8 cellular contexts compared by ENCODE assay signal in genomic region chr7:128937271-128937646, GRCh38. TPM values are rescaled to one million over a fixed set of nuclear protein-coding genes. Genes with fewer than 3 reads are reported as not detected.
DNase-seq lines count a peak whose midpoint lies in the region; ATAC-seq, FAIRE-seq and TF ChIP-seq lines count a peak whose summit lies in the region.

No MANE protein-coding gene starts in this region.

- no peak for FAIRE-seq in bronchial epithelial cell (lab: Jason Lieb, UNC)

- H3K4me3 ChIP-seq in CD4-positive, CD25-positive, alpha-beta regulatory T cell (ENCODE audit: low read depth, low read length), result peak overlapping the region; percentile 13
- H3K4me3 ChIP-seq in bronchial epithelial cell (ENCODE audit: low read depth, low read length), result peak overlapping the region; percentile 64

- H3K27me3 Mint-ChIP-seq in CD4-positive, CD25-positive, alpha-beta regulatory T cell, result peaks cover 4% of the 10 kb centered on the region
- peaks cover 4 to 8% of the 10 kb centered on the region in 2 donors for H3K27me3 Mint-ChIP-seq in natural killer cell treated with Interleukin-12 subunit alpha and Interleukin-12 subunit beta and Interleukin-15 and Interleukin-18, amount 100 ng/mL, for 72 hours

- H3K27me3 ChIP-seq in CD4-positive, CD25-positive, alpha-beta regulatory T cell (ENCODE audit: control insufficient read depth, insufficient read depth, low read length), result no peaks in the 10 kb centered on the region
- no peaks in the 10 kb centered on the region for H3K27me3 ChIP-seq in bronchial epithelial cell (ENCODE audit: control insufficient read depth, insufficient read depth, low read length)

- H3K36me3 Mint-ChIP-seq in CD4-positive, CD25-positive, alpha-beta regulatory T cell, result no peaks in the 10 kb centered on the region
- no peaks in the 10 kb centered on the region for H3K36me3 Mint-ChIP-seq in natural killer cell treated with Interleukin-12 subunit alpha and Interleukin-12 subunit beta and Interleukin-15 and Interleukin-18, amount 100 ng/mL, for 72 hours

- peak overlapping the region; percentile 77 to 92 (median 80) for H3K4me3 Mint-ChIP-seq in CD4-positive, CD25-positive, alpha-beta regulatory T cell
- peak overlapping the region; percentile 81 for H3K4me3 Mint-ChIP-seq in natural killer cell treated with Interleukin-12 subunit alpha and Interleukin-12 subunit beta and Interleukin-15 and Interleukin-18, amount 100 ng/mL, for 72 hours

- no peak overlapping the region for H3K27ac ChIP-seq in CD4-positive, CD25-positive, alpha-beta regulatory T cell (ENCODE audit: insufficient read depth, low read length, poor library complexity, severe bottlenecking)

- peaks cover 51% of the 10 kb centered on the region for H3K4me1 ChIP-seq in CD4-positive, CD25-positive, alpha-beta regulatory T cell (ENCODE audit: control insufficient read depth, insufficient read depth, low read length, poor library complexity, severe bottlenecking)

- no peak for TF ChIP-seq CTCF in bronchial epithelial cell (IDR thresholded peaks at IDR 0.05; ENCODE audit: insufficient read depth, low read length, severe bottlenecking)

- H3K36me3 ChIP-seq in CD4-positive, CD25-positive, alpha-beta regulatory T cell (ENCODE audit: control insufficient read depth, insufficient read depth, low read length), result no peaks in the 10 kb centered on the region
- no peaks in the 10 kb centered on the region for H3K36me3 ChIP-seq in bronchial epithelial cell (ENCODE audit: control insufficient read depth, insufficient read depth, low read length)

- no peak for ATAC-seq in CD4-positive, CD25-positive, alpha-beta regulatory T cell (ENCODE audit: low read depth in 2 of 2)
- ATAC-seq in HG02642 (IDR thresholded peaks at IDR 0.05; ENCODE audit: poor library complexity, unreplicated experiment) (peak; percentile 6), HG03442 (IDR thresholded peaks at IDR 0.05; ENCODE audit: unreplicated experiment) (no peak), GM21723 (IDR thresholded peaks at IDR 0.05; ENCODE audit: unreplicated experiment) (no peak), left colon (no peak), GM19455 (IDR thresholded peaks at IDR 0.05; ENCODE audit: unreplicated experiment) (no peak)
- ATAC-seq in natural killer cell treated with Interleukin-12 subunit alpha and Interleukin-12 subunit beta and Interleukin-15 and Interleukin-18, amount 100 ng/mL, for 72 hours, result no peak

- H3K9me3 ChIP-seq in CD4-positive, CD25-positive, alpha-beta regulatory T cell (ENCODE audit: control insufficient read depth in 2 of 2, low read length in 2 of 2), result no peaks in the 10 kb centered on the region

- DNase-seq in CD4-positive, CD25-positive, alpha-beta regulatory T cell, result no peak
- DNase-seq in bronchial epithelial cell (ENCODE audit: low read depth), result no peak
- no peak for DNase-seq in natural killer cell treated with Interleukin-12 subunit alpha and Interleukin-12 subunit beta and Interleukin-15 and Interleukin-18, amount 100 ng/mL, for 72 hours (ENCODE audit: low spot score)
- no peak for DNase-seq in left colon

- peaks cover 0 to 1% (median 0%) of the 10 kb centered on the region in 7 donors for H3K9me3 Mint-ChIP-seq in CD4-positive, CD25-positive, alpha-beta regulatory T cell
- no peaks in the 10 kb centered on the region for H3K9me3 Mint-ChIP-seq in natural killer cell treated with Interleukin-12 subunit alpha and Interleukin-12 subunit beta and Interleukin-15 and Interleukin-18, amount 100 ng/mL, for 72 hours

- H3K27ac Mint-ChIP-seq in CD4-positive, CD25-positive, alpha-beta regulatory T cell, result peak overlapping the region in 2 of 3 donors; percentile 33 to 73
- H3K27ac Mint-ChIP-seq in natural killer cell treated with Interleukin-12 subunit alpha and Interleukin-12 subunit beta and Interleukin-15 and Interleukin-18, amount 100 ng/mL, for 72 hours, result peak overlapping the region; percentile 61 to 81

- intact Hi-C loops in left colon (cut with DNase I, micrococcal nuclease), result no loop called here

- peaks cover 12 to 55% (median 31%) of the 10 kb centered on the region in 4 donors for H3K4me1 Mint-ChIP-seq in CD4-positive, CD25-positive, alpha-beta regulatory T cell
- peaks cover 38 to 40% of the 10 kb centered on the region in 2 donors for H3K4me1 Mint-ChIP-seq in natural killer cell treated with Interleukin-12 subunit alpha and Interleukin-12 subunit beta and Interleukin-15 and Interleukin-18, amount 100 ng/mL, for 72 hours (ENCODE audit: low read depth in 2 of 2)

RNA-seq across cellular contexts. Expression of gene IRF5, which starts 0.5 kb away (rescaled TPM):
- 13.5 TPM for total RNA-seq in CD4-positive, CD25-positive, alpha-beta regulatory T cell
- polyA plus RNA-seq in CD4-positive, CD25-positive, alpha-beta regulatory T cell, result 10 to 100 TPM; 18.8 to 24.1 (median 20.0) TPM
- total RNA-seq in bronchial epithelial cell, result 6.8 and 7.7 TPM in 2 replicates
- 10 to 100 TPM; 26.5 to 43.4 TPM for total RNA-seq in natural killer cell treated with Interleukin-12 subunit alpha and Interleukin-12 subunit beta and Interleukin-15 and Interleukin-18, amount 100 ng/mL, for 72 hours
- 1 to 10 TPM; 6.6 to 8.5 TPM for total RNA-seq in left colon

RNA-seq across cellular contexts. Expression of gene KCP, which starts 26.8 kb away (rescaled TPM):
- total RNA-seq in CD4-positive, CD25-positive, alpha-beta regulatory T cell, result 0.22 TPM
- polyA plus RNA-seq in CD4-positive, CD25-positive, alpha-beta regulatory T cell, result under 1 TPM in 2 of 4 donors, not detected in 2; 0.08 TPM
- 0.53 and 1.3 TPM in 2 replicates for total RNA-seq in bronchial epithelial cell
- 1 to 10 TPM in 1 of 2 donors, under 1 TPM in 1; 0.17 to 1.1 TPM for total RNA-seq in natural killer cell treated with Interleukin-12 subunit alpha and Interleukin-12 subunit beta and Interleukin-15 and Interleukin-18, amount 100 ng/mL, for 72 hours
- total RNA-seq in left colon, result 1 to 10 TPM in 1 of 2 donors, under 1 TPM in 1; 0.81 to 1.6 TPM
